ENCODE assay signal across 14 cellular contexts in genomic region chr13:42109957-42110356, GRCh38.
DNase-seq lines count a peak whose midpoint lies in the region; ATAC-seq, FAIRE-seq and TF ChIP-seq lines count a peak whose summit lies in the region.
"Had no signal": no experiment of that assay in that cellular context is flagged by ENCODE, and none has a peak within 500 bp of the region (broad histone marks: within the 10 kb centered on the region; RNA-seq: fewer than 3 reads in every experiment).

No MANE protein-coding gene starts in this region.

- CTCF ChIA-PET in K562 (lab: Yijun Ruan, JAX; ENCODE audit: low intra/inter-chr PET ratio), result interaction anchor here (1.3 to 1.6 kb wide), 2 partner anchors 106 to 204 kb away, joined by 4 to 6 read pairs; no protein-coding TSS in a partner anchor

- FAIRE-seq in K562 (lab: Jason Lieb, UNC), result no peak
- FAIRE-seq: H54 had no signal

- H2AFZ ChIP-seq in DND-41 (ENCODE audit: low read depth, low read length), result no peak overlapping the region
- no peak overlapping the region for H2AFZ ChIP-seq in KMS-11 (ENCODE audit: low read depth)
- H2AFZ ChIP-seq in K562 (ENCODE audit: low read depth, low read length), result no peak overlapping the region

- no peaks in the 10 kb centered on the region for H3K9me1 ChIP-seq in K562 (ENCODE audit: control insufficient read depth, insufficient read depth, low read length)

- H3K79me2 ChIP-seq in DND-41 (ENCODE audit: insufficient read depth, low read length) (no peaks in the 10 kb centered on the region), KMS-11 (ENCODE audit: insufficient read depth, low read depth) (peaks cover 53% of the 10 kb centered on the region; the same call in 1 of the 2 replicates), K562 (ENCODE audit: control insufficient read depth, insufficient read depth, low read length) (no peaks in the 10 kb centered on the region)

- H3K36me3 ChIP-seq in DND-41 (ENCODE audit: insufficient read depth, low read length) (no peaks in the 10 kb centered on the region), KMS-11 (ENCODE audit: insufficient read depth) (no peaks in the 10 kb centered on the region), K562 (ENCODE audit: control insufficient read depth, insufficient read depth, low read length) (no peaks in the 10 kb centered on the region), left ventricle myocardium inferior (no peaks in the 10 kb centered on the region)
- H3K36me3 ChIP-seq: MG63, Peyer's patch had no signal

- H3K9me3 ChIP-seq in DND-41 (ENCODE audit: insufficient read depth, low read length, severe bottlenecking) (no peaks in the 10 kb centered on the region), K562 (replicated peaks; ENCODE audit: control insufficient read depth, insufficient read depth, low read depth, low read length) (no peaks in the 10 kb centered on the region), left ventricle myocardium inferior (replicated peaks) (no peaks in the 10 kb centered on the region)
- H3K9me3 ChIP-seq: MG63, Peyer's patch had no signal

- H3K9ac ChIP-seq in DND-41 (ENCODE audit: low read depth, low read length) (no peak overlapping the region), KMS-11 (no peak overlapping the region), K562 (ENCODE audit: insufficient read depth in 1 of 2, low read depth in 2 of 2, low read length in 2 of 2) (no peak overlapping the region)

- H3K27ac ChIP-seq in DND-41 (ENCODE audit: low read length) (0 out of 2 replicates have a peak overlapping the region, but pooled peaks have one; percentile 6), KMS-11 (peak overlapping the region; percentile 45; the same call in 1 of the 2 replicates), K562 (ENCODE audit: extremely low read depth, low read depth, low read length) (no peak overlapping the region), left ventricle myocardium inferior (replicated peaks) (no peak overlapping the region)
- H3K27ac ChIP-seq: Peyer's patch had no signal

- DNase-seq in DND-41 (no peak), K562 (ENCODE audit: extremely low read depth in 1 of 4, low spot score in 3 of 4) (no peak), sciatic nerve (ENCODE audit: low spot score) (no peak), left ventricle myocardium inferior (no peak), COR-L47 (lab: John Stamatoyannopoulos, UW) (no peak), GM03348 (ENCODE audit: low spot score) (no peak)
- DNase-seq: DMS79, MG63, NCI-H1436 treated with DMSO at 0.1 percent for 48 hours, NCI-H2029, Peyer's patch, Right ventricle myocardium superior had no signal

- no peak for TF ChIP-seq EP300 in K562 (IDR thresholded peaks at IDR 0.05; ENCODE audit: low read length)

- BruUV-seq in K562 (replicated peaks; lab: Mats Ljungman, UMichigan), result no TSS peak

- intact Hi-C loops in K562 (cut with micrococcal nuclease), result loop anchor here (1.0 to 5.0 kb wide), 2 partner anchors 203 to 442 kb away; no protein-coding TSS in a partner anchor
- intact Hi-C loops in sciatic nerve (cut with DNase I), result no loop called here
- intact Hi-C loops in left ventricle myocardium inferior (cut with micrococcal nuclease), result loop anchor here (5.0 kb wide), 1 partner anchor 443 kb away; no protein-coding TSS in a partner anchor

- 23% methylated on average over 2 of the region's 2 CpGs for WGBS in K562 (ENCODE audit: insufficient coverage, low coverage, missing lambda C conversion rate)

- no peak for TF ChIP-seq CTCF in DND-41 (IDR thresholded peaks at IDR 0.05; ENCODE audit: borderline replicate concordance, extremely low read depth, low read length, poor library complexity, severe bottlenecking)
- TF ChIP-seq CTCF in KMS-11 (conservative IDR thresholded peaks at IDR 0.05; ENCODE audit: low read depth, low read length), result no peak
- no peak for TF ChIP-seq CTCF in K562 (IDR thresholded peaks at IDR 0.05 in 2 of 3, conservative IDR thresholded peaks at IDR 0.05 in 1 of 3; ENCODE audit: insufficient read depth in 2 of 3, low read depth in 1 of 3, low read length in 3 of 3)
- no peak for TF ChIP-seq CTCF in left ventricle myocardium inferior (IDR thresholded peaks at IDR 0.05; ENCODE audit: borderline replicate concordance)

- no peak overlapping the region for H3K4me2 ChIP-seq in DND-41 (ENCODE audit: insufficient read depth, low read length)
- peak overlapping the region; percentile 73 for H3K4me2 ChIP-seq in KMS-11
- H3K4me2 ChIP-seq in K562 (ENCODE audit: insufficient read depth, low read length), result no peak overlapping the region

- no peak for TF ChIP-seq POLR2A in K562 (conservative IDR thresholded peaks at IDR 0.05)

- H3K4me3 ChIP-seq in DND-41 (ENCODE audit: low read depth in 1 of 2, low read length in 2 of 2) (no peak overlapping the region), KMS-11 (IDR thresholded peaks at IDR 0.05; ENCODE audit: insufficient read depth, low read depth, low read length) (no peak overlapping the region), K562 (no peak overlapping the region), left ventricle myocardium inferior (no peak overlapping the region)
- H3K4me3 ChIP-seq: MG63, Peyer's patch had no signal

- TF ChIP-seq RAD21 in K562 (CRISPR knock-in tag; conservative IDR thresholded peaks at IDR 0.05 in 1 of 2, IDR thresholded peaks at IDR 0.05 in 1 of 2), result no peak

- H3K27me3 ChIP-seq in DND-41 (ENCODE audit: insufficient read depth, low read length, poor library complexity) (no peaks in the 10 kb centered on the region), KMS-11 (ENCODE audit: insufficient read depth, low read depth) (no peaks in the 10 kb centered on the region), K562 (ENCODE audit: control insufficient read depth in 2 of 2, insufficient read depth in 2 of 2, low read length in 2 of 2) (no peaks in the 10 kb centered on the region), left ventricle myocardium inferior (ENCODE audit: low read depth) (no peaks in the 10 kb centered on the region)
- H3K27me3 ChIP-seq: MG63, Peyer's patch had no signal

- POLR2A ChIA-PET in K562 (lab: Yijun Ruan, JAX), result interaction anchor here (0.5 kb wide), 1 partner anchor 213 kb away, joined by 3 read pairs; no protein-coding TSS in a partner anchor

- ATAC-seq in DND-41 (ENCODE audit: insufficient read depth, low read depth) (no peak), K562 (no peak), sciatic nerve (peak; percentile 28)

- H3K4me1 ChIP-seq in DND-41 (ENCODE audit: insufficient read depth, low read length) (no peaks in the 10 kb centered on the region), KMS-11 (ENCODE audit: low read depth, poor library complexity, severe bottlenecking) (peaks cover 49% of the 10 kb centered on the region), K562 (replicated peaks in 1 of 2; ENCODE audit: control insufficient read depth in 2 of 2, insufficient read depth in 2 of 2, low read length in 2 of 2) (peaks cover 0 to 10% of the 10 kb centered on the region in 2 experiments; a peak in 1 of 5 replicates), left ventricle myocardium inferior (peaks cover 36% of the 10 kb centered on the region)
- H3K4me1 ChIP-seq: Peyer's patch had no signal

- H4K20me1 ChIP-seq in DND-41 (ENCODE audit: insufficient read depth, low read length) (peaks cover 4% of the 10 kb centered on the region; the same call in 1 of the 2 replicates), KMS-11 (ENCODE audit: insufficient read depth) (no peaks in the 10 kb centered on the region), K562 (replicated peaks; ENCODE audit: control insufficient read depth, insufficient read depth, low read length) (peaks cover 6% of the 10 kb centered on the region; the same call in 1 of the 2 replicates)

- in situ Hi-C loops in K562 (cut with MboI), result loop anchor here (10.0 to 25.0 kb wide), 2 partner anchors 445 to 698 kb away; no protein-coding TSS in a partner anchor

TF ChIP-seq in K562, 482 proteins besides CTCF, POLR2A, EP300 and RAD21:
- no peak for TF ChIP-seq SMC3 (conservative IDR thresholded peaks at IDR 0.05; ENCODE audit: insufficient read depth, low read depth, low read length)
- TF ChIP-seq FOS (IDR thresholded peaks at IDR 0.05; ENCODE audit: extremely low read depth, insufficient read length), result no peak
- TF ChIP-seq ZBTB33 (CRISPR knock-in tag; IDR thresholded peaks at IDR 0.05), result no peak
- TF ChIP-seq TEAD2 (tag; IDR thresholded peaks at IDR 0.05), result no peak
- TF ChIP-seq ZNF124 (CRISPR knock-in tag; IDR thresholded peaks at IDR 0.05), result no peak
- TF ChIP-seq ZNF316 (IDR thresholded peaks at IDR 0.05), result peak; percentile 56
- peak; percentile 43; the same call in 1 of the 2 replicates for TF ChIP-seq C11orf30 (IDR thresholded peaks at IDR 0.05; ENCODE audit: low read depth)
- no peak for TF ChIP-seq RBBP5 (IDR thresholded peaks at IDR 0.05; ENCODE audit: borderline replicate concordance, insufficient read depth, low read length, poor library complexity, severe bottlenecking)
- no peak for TF ChIP-seq CTBP1 (IDR thresholded peaks at IDR 0.05; ENCODE audit: borderline replicate concordance)
- TF ChIP-seq ZFP91 (CRISPR knock-in tag; IDR thresholded peaks at IDR 0.05), result no peak

Comparison
In these comparisons a context has a peak if more than half of its experiments do, and no peak if none do; other contexts are left out.
1. H3K27ac ChIP-seq: peak in DND-41 (single experiment) and KMS-11 (single experiment); none in K562 (single experiment) and left ventricle myocardium inferior (single experiment).